ENCODE assay signal across 8 cellular contexts in the genomic region with DNA sequence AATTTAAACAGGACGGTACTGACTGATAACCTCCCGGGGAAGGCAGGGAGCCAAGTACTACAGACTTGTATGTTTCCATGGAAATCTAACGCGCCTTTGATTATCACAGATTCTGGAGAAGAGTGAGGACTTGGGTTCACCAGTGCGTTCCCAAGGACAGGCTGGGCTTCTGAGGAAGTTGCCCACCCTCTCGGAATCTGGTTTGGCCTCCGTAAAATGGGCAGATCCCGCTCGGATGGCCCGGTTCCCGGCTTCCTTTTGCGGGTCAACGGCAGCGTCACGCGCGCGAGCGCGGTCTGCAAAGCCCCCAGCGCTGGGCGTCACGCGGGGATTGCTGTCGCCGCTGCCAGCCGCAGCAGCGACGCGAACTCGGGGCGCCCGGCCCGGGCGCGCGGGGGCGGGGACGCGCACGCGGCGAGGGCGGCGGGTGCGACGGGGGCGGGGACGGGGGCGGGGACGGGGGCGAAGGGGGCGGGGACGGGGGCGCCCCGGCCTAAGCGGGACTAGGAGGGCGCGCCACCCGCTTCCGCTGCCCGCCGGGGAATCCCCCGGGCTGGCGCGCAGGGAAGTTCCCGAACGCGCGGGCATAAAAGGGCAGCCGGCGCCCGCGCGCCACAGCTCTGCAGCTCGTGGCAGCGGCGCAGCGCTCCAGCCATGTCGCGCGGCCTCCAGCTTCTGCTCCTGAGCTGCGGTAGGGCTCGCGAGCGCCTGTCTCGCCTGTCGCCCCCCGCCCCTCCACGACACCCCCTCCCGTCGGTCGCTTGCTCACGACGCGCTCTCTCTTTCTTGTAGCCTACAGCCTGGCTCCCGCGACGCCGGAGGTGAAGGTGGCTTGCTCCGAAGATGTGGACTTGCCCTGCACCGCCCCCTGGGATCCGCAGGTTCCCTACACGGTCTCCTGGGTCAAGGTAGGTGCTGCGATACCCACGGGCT. TPM values are rescaled to one million over a fixed set of nuclear protein-coding genes. Genes with fewer than 3 reads are reported as not detected.
DNase-seq lines count a peak whose midpoint lies in the region; ATAC-seq and TF ChIP-seq lines count a peak whose summit lies in the region.

A gene with protein sequence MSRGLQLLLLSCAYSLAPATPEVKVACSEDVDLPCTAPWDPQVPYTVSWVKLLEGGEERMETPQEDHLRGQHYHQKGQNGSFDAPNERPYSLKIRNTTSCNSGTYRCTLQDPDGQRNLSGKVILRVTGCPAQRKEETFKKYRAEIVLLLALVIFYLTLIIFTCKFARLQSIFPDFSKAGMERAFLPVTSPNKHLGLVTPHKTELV (plus strand): TSS at position 615 of the 933 bp plus-strand sequence. CDS start 40 bp downstream, at position 655.

- TF ChIP-seq POLR2A in gastrocnemius medialis (IDR thresholded peaks at IDR 0.05): peak in 1 of 2 donors; percentile 54

- intact Hi-C loops in T-helper 2 cell treated with Interferon-gamma antibody and Interleukin-4, amounts not matched to agents 100 ng/mL and 5 ng/mL, for 36 hours (cut with micrococcal nuclease): loop anchor here (1.0 to 10.0 kb wide), 5 partner anchors 9 to 1130 kb away; partner anchors contain the start of genes JARID2, MCUR1 and RANBP9
- intact Hi-C loops in ascending aorta (cut with DNase I) (no loop called here), gastrocnemius medialis (cut with DNase I; ENCODE audit: low total_unique reads) (no loop called here)

- H3K9me3 ChIP-seq in ascending aorta: no peaks in the 10 kb centered on the region
- H3K9me3 ChIP-seq in gastrocnemius medialis: no peaks in the 10 kb centered on the region

- in situ Hi-C loops in gastrocnemius medialis (cut with MboI; ENCODE audit: low sequenced_read_pairs in 4 of 4): no loop called here

- DNase-seq in GM03348 (ENCODE audit: low spot score) (peak; percentile 96), ascending aorta (ENCODE audit: low spot score in 2 of 2) (peak in 1 of 2 donors; percentile 73), hypothalamus (lab: John Stamatoyannopoulos, UW) (peak in 38 of 51 donors; percentile 11 to 72 (median 51)), gastrocnemius medialis (no peak)

- ATAC-seq in GM21786 (IDR thresholded peaks at IDR 0.05; ENCODE audit: unreplicated experiment) (peak; percentile 44), gastrocnemius medialis (peak; percentile 49 to 57), HG03139 (IDR thresholded peaks at IDR 0.05; ENCODE audit: unreplicated experiment) (no peak)

- TF ChIP-seq CTCF in LNCAP (IDR thresholded peaks at IDR 0.05) (peak; percentile 25; the same call in 1 of the 2 replicates), ascending aorta (IDR thresholded peaks at IDR 0.05) (no peak), gastrocnemius medialis (IDR thresholded peaks at IDR 0.05 in 4 of 5, conservative IDR thresholded peaks at IDR 0.05 in 1 of 5) (no peak)

- no peaks in the 10 kb centered on the region for H3K27me3 ChIP-seq in ascending aorta
- no peaks in the 10 kb centered on the region for H3K27me3 ChIP-seq in gastrocnemius medialis

- H3K4me3 ChIP-seq in ascending aorta: peak within 1 kb of the TSS; percentile 66 to 85
- peak within 1 kb of the TSS; percentile 53 to 66 (median 64) for H3K4me3 ChIP-seq in gastrocnemius medialis

- H3K4me1 ChIP-seq in ascending aorta (peaks cover 0 to 5% of the 10 kb centered on the region in 2 donors), gastrocnemius medialis (peaks cover 5% of the 10 kb centered on the region in 2 donors)

- H3K36me3 ChIP-seq in ascending aorta (no peaks in the 10 kb centered on the region), gastrocnemius medialis (no peaks in the 10 kb centered on the region)

- no peak within 1 kb of the TSS for H3K27ac ChIP-seq in ascending aorta
- peak within 1 kb of the TSS in 2 of 4 donors; percentile 26 to 42 for H3K27ac ChIP-seq in gastrocnemius medialis

RNA-seq across cellular contexts. Expression of the gene that starts here (rescaled TPM):
- 13.8 and 14.3 TPM in 2 replicates for total RNA-seq in T-helper 2 cell treated with Interferon-gamma antibody and Interleukin-4, amounts not matched to agents 100 ng/mL and 5 ng/mL, for 36 hours
- total RNA-seq in ascending aorta (0.11 TPM), gastrocnemius medialis (under 1 TPM in 3 of 4 donors, not detected in 1; 0.27 to 0.72 (median 0.56) TPM)

Comparison
In these comparisons a context has a peak if more than half of its experiments do, and no peak if none do; other contexts are left out.
1. Peak in ATAC-seq and H3K4me3 ChIP-seq in gastrocnemius medialis; RNA of the gene not detected or under 1 TPM.
2. DNase-seq: peak in GM03348 (single experiment) and hypothalamus (38 of 51); none in gastrocnemius medialis (0 of 2).